ENCODE assay signal across 22 cellular contexts in genomic region chr7:79658304-79658703, GRCh38.
"Had no signal": no experiment of that assay in that cellular context is flagged by ENCODE, and none has a peak within 500 bp of the region (broad histone marks: within the 10 kb centered on the region; RNA-seq: fewer than 3 reads in every experiment).

No MANE protein-coding gene starts in this region.

- H3K27ac ChIP-seq: esophagus squamous epithelium, hepatocyte, psoas muscle, testis, tibial nerve, upper lobe of right lung, vagina had no signal

- ATAC-seq: effector memory CD8-positive, alpha-beta T cell; left colon; left ventricle myocardium superior; psoas muscle; sciatic nerve; stimulated activated naive B cell treated with anti-CD40 and anti-IgM and Interleukin-4, amounts not matched to agents 10 μg/mL and 1 μg/mL and 100 μg/mL, for 72 hours; stimulated activated naive CD8-positive, alpha-beta T cell treated with anti-CD3 and anti-CD28 coated beads, Interleukin-15, amount 100 ng/mL, for 72 hours; upper lobe of right lung had no signal

- H3K4me1 ChIP-seq: esophagus squamous epithelium, psoas muscle, testis, tibial nerve, upper lobe of right lung, vagina had no signal

- H3K9me3 ChIP-seq: esophagus squamous epithelium, psoas muscle, testis, tibial nerve, upper lobe of right lung, vagina had no signal

- H3K4me2 ChIP-seq: hepatocyte had no signal

- DNase-seq: effector memory CD8-positive, alpha-beta T cell; esophagus squamous epithelium; head of caudate nucleus; left colon; left ventricle myocardium superior; mesenchymal stem cell; midbrain; naive B cell; occipital lobe; psoas muscle; retina; stimulated activated CD4-positive, alpha-beta T cell treated with anti-CD3 and anti-CD28 coated beads, Interleukin-2, amount 100 ng/mL, for 24 hours; stimulated activated CD4-positive, alpha-beta T cell treated with anti-CD3 and anti-CD28 coated beads, Interleukin-4, amount 100 ng/mL, for 4 hours; stimulated activated naive B cell treated with anti-CD40 and anti-IgM and Interleukin-4, amounts not matched to agents 10 μg/mL and 1 μg/mL and 100 μg/mL, for 72 hours; stimulated activated naive CD8-positive, alpha-beta T cell treated with anti-CD3 and anti-CD28 coated beads, Interleukin-15, amount 100 ng/mL, for 72 hours; testis; upper lobe of right lung had no signal

- H3K4me3 ChIP-seq: esophagus squamous epithelium, hepatocyte, lung, psoas muscle, testis, tibial nerve, upper lobe of right lung, vagina had no signal

- H3K79me2 ChIP-seq: hepatocyte had no signal

- H3K27me3 ChIP-seq: esophagus squamous epithelium, hepatocyte, testis, tibial nerve, upper lobe of right lung, vagina had no signal

- H3K36me3 ChIP-seq: esophagus squamous epithelium, tibial nerve, upper lobe of right lung, vagina had no signal

- H2AFZ ChIP-seq: hepatocyte had no signal
